8 cellular contexts compared by ENCODE assay signal in the genomic region with DNA sequence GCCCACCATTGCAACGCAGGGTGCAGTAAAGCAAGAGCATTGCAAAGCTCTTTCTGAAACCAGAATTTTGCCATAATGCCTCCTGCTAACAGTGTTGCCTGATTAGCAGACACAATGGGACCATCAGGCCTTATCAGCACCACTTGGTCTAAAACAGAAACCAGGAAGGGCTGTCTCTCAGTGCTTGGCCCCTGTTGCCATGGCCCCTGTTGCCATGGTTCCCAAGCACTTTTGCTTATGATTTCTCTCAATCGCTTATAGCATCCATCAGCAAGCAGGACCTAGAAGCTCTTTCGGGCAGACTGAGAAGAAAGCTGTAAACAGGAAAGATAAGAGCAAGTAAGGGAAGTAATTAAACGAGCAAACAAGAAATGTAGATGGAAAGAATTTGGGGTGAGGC. TPM values are rescaled to one million over a fixed set of nuclear protein-coding genes. Genes with fewer than 3 reads are reported as not detected.
A peak's percentile ranks its signal among the peaks of the same experiment; 100 is the strongest.
DNase-seq lines count a peak whose midpoint lies in the region; ATAC-seq and TF ChIP-seq lines count a peak whose summit lies in the region.

No MANE protein-coding gene starts in this region.

- CTCF ChIA-PET in activated CD4-positive, alpha-beta memory T cell treated with anti-CD3 and anti-CD28 coated beads, Interleukin-2, amount 10 ng/mL, durations not matched to agents 7 days and 5 days (lab: Charles Lee): interaction anchor here (1.0 kb wide), 1 partner anchor 31 kb away, joined by 4 read pairs; no protein-coding TSS in a partner anchor

- DNase-seq in DMS79 treated with DMSO at 0.1 percent for 48 hours (lab: John Stamatoyannopoulos, UW) (peak; percentile 61), M059J (ENCODE audit: low read depth) (peak; percentile 22), right cardiac atrium (peak; percentile 65 to 81 (median 79)), A172 (ENCODE audit: low spot score) (no peak), suprapubic skin (ENCODE audit: low spot score in 2 of 2) (no peak)
- peak; percentile 78 for DNase-seq in activated CD4-positive, alpha-beta memory T cell treated with anti-CD3 and anti-CD28 coated beads, Interleukin-2, amount 10 ng/mL, durations not matched to agents 7 days and 5 days
- DNase-seq in stimulated activated naive CD8-positive, alpha-beta T cell treated with anti-CD3 and anti-CD28 coated beads, Interleukin-15, amount 100 ng/mL, for 72 hours: no peak

- 16% methylated on average over 4 of the region's 4 CpGs for WGBS in right cardiac atrium
- WGBS in suprapubic skin: 58% methylated on average over 4 of the region's 4 CpGs

- no peaks in the 10 kb centered on the region for H3K36me3 ChIP-seq in suprapubic skin

- H3K27ac ChIP-seq in right cardiac atrium (ENCODE audit: low read length) (no peak overlapping the region), suprapubic skin (no peak overlapping the region)

- no peak overlapping the region for H3K4me3 Mint-ChIP-seq in activated CD4-positive, alpha-beta memory T cell treated with anti-CD3 and anti-CD28 coated beads, Interleukin-2, amount 10 ng/mL, durations not matched to agents 7 days and 5 days
- H3K4me3 Mint-ChIP-seq in stimulated activated naive CD8-positive, alpha-beta T cell treated with anti-CD3 and anti-CD28 coated beads, Interleukin-15, amount 100 ng/mL, for 72 hours: no peak overlapping the region

- H3K27me3 ChIP-seq in right cardiac atrium (ENCODE audit: control insufficient read depth, insufficient read depth): no peaks in the 10 kb centered on the region
- no peaks in the 10 kb centered on the region for H3K27me3 ChIP-seq in suprapubic skin

- peak; percentile 64 for ATAC-seq in GM21381 (IDR thresholded peaks at IDR 0.05; ENCODE audit: unreplicated experiment)
- peak; percentile 86 to 96 for ATAC-seq in right cardiac atrium
- peak; percentile 60 for ATAC-seq in stimulated activated naive CD8-positive, alpha-beta T cell treated with anti-CD3 and anti-CD28 coated beads, Interleukin-15, amount 100 ng/mL, for 72 hours

- intact Hi-C loops in right cardiac atrium (cut with DNase I): no loop called here

- TF ChIP-seq CTCF in suprapubic skin (IDR thresholded peaks at IDR 0.05): no peak

- H3K4me3 ChIP-seq in right cardiac atrium (ENCODE audit: low read length): no peak overlapping the region
- no peak overlapping the region for H3K4me3 ChIP-seq in suprapubic skin

- peaks cover 15% of the 10 kb centered on the region for H3K27me3 Mint-ChIP-seq in activated CD4-positive, alpha-beta memory T cell treated with anti-CD3 and anti-CD28 coated beads, Interleukin-2, amount 10 ng/mL, durations not matched to agents 7 days and 5 days
- peaks cover 31% of the 10 kb centered on the region for H3K27me3 Mint-ChIP-seq in stimulated activated naive CD8-positive, alpha-beta T cell treated with anti-CD3 and anti-CD28 coated beads, Interleukin-15, amount 100 ng/mL, for 72 hours

- TF ChIP-seq POLR2A in suprapubic skin (IDR thresholded peaks at IDR 0.05): no peak

- no peaks in the 10 kb centered on the region for H3K4me1 ChIP-seq in right cardiac atrium (ENCODE audit: control insufficient read depth, insufficient read depth, low read length)
- no peaks in the 10 kb centered on the region for H3K4me1 ChIP-seq in suprapubic skin

- H3K4me1 Mint-ChIP-seq in activated CD4-positive, alpha-beta memory T cell treated with anti-CD3 and anti-CD28 coated beads, Interleukin-2, amount 10 ng/mL, durations not matched to agents 7 days and 5 days: peaks cover 20% of the 10 kb centered on the region
- peaks cover under 1% of the 10 kb centered on the region for H3K4me1 Mint-ChIP-seq in stimulated activated naive CD8-positive, alpha-beta T cell treated with anti-CD3 and anti-CD28 coated beads, Interleukin-15, amount 100 ng/mL, for 72 hours

- POLR2A ChIA-PET in activated CD4-positive, alpha-beta memory T cell treated with anti-CD3 and anti-CD28 coated beads, Interleukin-2, amount 10 ng/mL, durations not matched to agents 7 days and 5 days (lab: Charles Lee): interaction anchor here (1.1 kb wide), 1 partner anchor 10 kb away, joined by 4 read pairs; no protein-coding TSS in a partner anchor

- H3K9me3 ChIP-seq in right cardiac atrium (ENCODE audit: control insufficient read depth, low read length) (no peaks in the 10 kb centered on the region), suprapubic skin (no peaks in the 10 kb centered on the region)

- H3K27ac Mint-ChIP-seq in activated CD4-positive, alpha-beta memory T cell treated with anti-CD3 and anti-CD28 coated beads, Interleukin-2, amount 10 ng/mL, durations not matched to agents 7 days and 5 days: no peak overlapping the region
- peak overlapping the region in 1 of 2 donors; percentile 78 for H3K27ac Mint-ChIP-seq in stimulated activated naive CD8-positive, alpha-beta T cell treated with anti-CD3 and anti-CD28 coated beads, Interleukin-15, amount 100 ng/mL, for 72 hours

- TF ChIP-seq EP300 in suprapubic skin (IDR thresholded peaks at IDR 0.05): no peak

- no peaks in the 10 kb centered on the region for H3K9me3 Mint-ChIP-seq in activated CD4-positive, alpha-beta memory T cell treated with anti-CD3 and anti-CD28 coated beads, Interleukin-2, amount 10 ng/mL, durations not matched to agents 7 days and 5 days
- H3K9me3 Mint-ChIP-seq in stimulated activated naive CD8-positive, alpha-beta T cell treated with anti-CD3 and anti-CD28 coated beads, Interleukin-15, amount 100 ng/mL, for 72 hours: no peaks in the 10 kb centered on the region

- no peaks in the 10 kb centered on the region for H3K36me3 Mint-ChIP-seq in activated CD4-positive, alpha-beta memory T cell treated with anti-CD3 and anti-CD28 coated beads, Interleukin-2, amount 10 ng/mL, durations not matched to agents 7 days and 5 days (ENCODE audit: low read depth)

RNA-seq across cellular contexts. Expression of gene RTL5, which starts 36.8 kb away (rescaled TPM):
- total RNA-seq in M059J (2014; rRNA removed; shearing (Covaris generic)): 0.12 and 0.39 TPM in 2 replicates
- under 1 TPM; 0.13 TPM for total RNA-seq in activated CD4-positive, alpha-beta memory T cell treated with anti-CD3 and anti-CD28 coated beads, Interleukin-2, amount 10 ng/mL, durations not matched to agents 7 days and 5 days
- total RNA-seq in right cardiac atrium (1 to 10 TPM; 3.0 to 5.7 (median 4.2) TPM), suprapubic skin (1 to 10 TPM; 1.2 to 2.4 (median 1.3) TPM)
- 2.7 TPM for polyA plus RNA-seq in right cardiac atrium
- total RNA-seq in A172 (2014; rRNA removed; shearing (Covaris generic)): 0.14 and 0.89 TPM in 2 replicates

Comparison
In these comparisons a context has a peak if more than half of its experiments do, and no peak if none do; other contexts are left out.
1. DNase-seq: peak in DMS79 treated with DMSO at 0.1 percent for 48 hours (single experiment), M059J (single experiment), activated CD4-positive, alpha-beta memory T cell treated with anti-CD3 and anti-CD28 coated beads, Interleukin-2, amount 10 ng/mL, durations not matched to agents 7 days and 5 days (single experiment) and right cardiac atrium (3 of 3); none in stimulated activated naive CD8-positive, alpha-beta T cell treated with anti-CD3 and anti-CD28 coated beads, Interleukin-15, amount 100 ng/mL, for 72 hours (0 of 2), A172 (single experiment) and suprapubic skin (0 of 2).
2. Peak in every context shown above with its lines, with median percentiles within 50 percentile points of each other: ATAC-seq.